ENCODE assay signal across 1 cellular context in genomic region chr7:141551080-141551772, GRCh38.
TF ChIP-seq lines count a peak whose summit lies in the region.

AGK (plus strand) TSS chr7:141551410; CDS start chr7:141555467, 4,057 bp downstream.

TF ChIP-seq in HEK293, 187 proteins besides CTCF, POLR2A, EP300 and RAD21 (continued from another document and continues in another):
- TF ChIP-seq, protein P1, sequence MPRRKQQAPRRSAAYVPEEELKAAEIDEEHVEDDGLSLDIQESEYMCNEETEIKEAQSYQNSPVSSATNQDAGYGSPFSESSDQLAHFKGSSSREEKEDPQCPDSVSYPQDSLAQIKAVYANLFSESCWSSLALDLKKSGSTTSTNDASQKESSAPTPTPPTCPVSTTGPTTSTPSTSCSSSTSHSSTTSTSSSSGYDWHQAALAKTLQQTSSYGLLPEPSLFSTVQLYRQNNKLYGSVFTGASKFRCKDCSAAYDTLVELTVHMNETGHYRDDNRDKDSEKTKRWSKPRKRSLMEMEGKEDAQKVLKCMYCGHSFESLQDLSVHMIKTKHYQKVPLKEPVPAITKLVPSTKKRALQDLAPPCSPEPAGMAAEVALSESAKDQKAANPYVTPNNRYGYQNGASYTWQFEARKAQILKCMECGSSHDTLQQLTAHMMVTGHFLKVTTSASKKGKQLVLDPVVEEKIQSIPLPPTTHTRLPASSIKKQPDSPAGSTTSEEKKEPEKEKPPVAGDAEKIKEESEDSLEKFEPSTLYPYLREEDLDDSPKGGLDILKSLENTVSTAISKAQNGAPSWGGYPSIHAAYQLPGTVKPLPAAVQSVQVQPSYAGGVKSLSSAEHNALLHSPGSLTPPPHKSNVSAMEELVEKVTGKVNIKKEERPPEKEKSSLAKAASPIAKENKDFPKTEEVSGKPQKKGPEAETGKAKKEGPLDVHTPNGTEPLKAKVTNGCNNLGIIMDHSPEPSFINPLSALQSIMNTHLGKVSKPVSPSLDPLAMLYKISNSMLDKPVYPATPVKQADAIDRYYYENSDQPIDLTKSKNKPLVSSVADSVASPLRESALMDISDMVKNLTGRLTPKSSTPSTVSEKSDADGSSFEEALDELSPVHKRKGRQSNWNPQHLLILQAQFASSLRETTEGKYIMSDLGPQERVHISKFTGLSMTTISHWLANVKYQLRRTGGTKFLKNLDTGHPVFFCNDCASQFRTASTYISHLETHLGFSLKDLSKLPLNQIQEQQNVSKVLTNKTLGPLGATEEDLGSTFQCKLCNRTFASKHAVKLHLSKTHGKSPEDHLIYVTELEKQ (tag by site-specific recombination; IDR thresholded peaks at IDR 0.05; ENCODE audit: borderline replicate concordance): peak; percentile 58; the same call in 1 of the 2 replicates
- TF ChIP-seq, protein P2, sequence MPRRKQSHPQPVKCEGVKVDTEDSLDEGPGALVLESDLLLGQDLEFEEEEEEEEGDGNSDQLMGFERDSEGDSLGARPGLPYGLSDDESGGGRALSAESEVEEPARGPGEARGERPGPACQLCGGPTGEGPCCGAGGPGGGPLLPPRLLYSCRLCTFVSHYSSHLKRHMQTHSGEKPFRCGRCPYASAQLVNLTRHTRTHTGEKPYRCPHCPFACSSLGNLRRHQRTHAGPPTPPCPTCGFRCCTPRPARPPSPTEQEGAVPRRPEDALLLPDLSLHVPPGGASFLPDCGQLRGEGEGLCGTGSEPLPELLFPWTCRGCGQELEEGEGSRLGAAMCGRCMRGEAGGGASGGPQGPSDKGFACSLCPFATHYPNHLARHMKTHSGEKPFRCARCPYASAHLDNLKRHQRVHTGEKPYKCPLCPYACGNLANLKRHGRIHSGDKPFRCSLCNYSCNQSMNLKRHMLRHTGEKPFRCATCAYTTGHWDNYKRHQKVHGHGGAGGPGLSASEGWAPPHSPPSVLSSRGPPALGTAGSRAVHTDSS (tag by site-specific recombination; IDR thresholded peaks at IDR 0.05): no peak
- TF ChIP-seq, protein P3, sequence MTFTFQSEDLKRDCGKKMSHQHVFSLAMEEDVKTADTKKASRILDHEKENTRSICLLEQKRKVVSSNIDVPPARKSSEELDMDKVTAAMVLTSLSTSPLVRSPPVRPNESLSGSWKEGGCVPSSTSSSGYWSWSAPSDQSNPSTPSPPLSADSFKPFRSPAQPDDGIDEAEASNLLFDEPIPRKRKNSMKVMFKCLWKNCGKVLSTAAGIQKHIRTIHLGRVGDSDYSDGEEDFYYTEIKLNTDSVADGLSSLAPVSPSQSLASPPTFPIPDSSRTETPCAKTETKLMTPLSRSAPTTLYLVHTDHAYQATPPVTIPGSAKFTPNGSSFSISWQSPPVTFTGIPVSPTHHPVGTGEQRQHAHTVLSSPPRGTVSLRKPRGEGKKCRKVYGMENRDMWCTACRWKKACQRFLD (tag by site-specific recombination; IDR thresholded peaks at IDR 0.05): no peak
- TF ChIP-seq ZNF324 (tag by site-specific recombination; IDR thresholded peaks at IDR 0.05) (0 out of 2 replicates have a peak, but pooled peaks have one; percentile 33), ZNF571 (tag by site-specific recombination; IDR thresholded peaks at IDR 0.05) (no peak), ZNF366 (tag by site-specific recombination; conservative IDR thresholded peaks at IDR 0.05) (peak; percentile 93), ZNF121 (tag by site-specific recombination; IDR thresholded peaks at IDR 0.05) (peak; percentile 70; the same call in 1 of the 2 replicates), YY1 (tag by site-specific recombination; IDR thresholded peaks at IDR 0.05) (peak; percentile 67), ZNF214 (tag by site-specific recombination; IDR thresholded peaks at IDR 0.05; ENCODE audit: borderline replicate concordance) (no peak), ZNF645 (tag by site-specific recombination; IDR thresholded peaks at IDR 0.05) (no peak), RBAK (tag by site-specific recombination; IDR thresholded peaks at IDR 0.05) (no peak), KLF10 (tag by site-specific recombination; IDR thresholded peaks at IDR 0.05) (0 out of 2 replicates have a peak, but pooled peaks have one; percentile 62), ZBTB8A (tag by site-specific recombination; IDR thresholded peaks at IDR 0.05) (peak; percentile 64), REPIN1 (tag by site-specific recombination; IDR thresholded peaks at IDR 0.05; ENCODE audit: low read depth) (peak; percentile 52; the same call in 1 of the 2 replicates), GLIS1 (tag by site-specific recombination; IDR thresholded peaks at IDR 0.05) (peak; percentile 72; the same call in 1 of the 2 replicates), GFI1B (tag by site-specific recombination; IDR thresholded peaks at IDR 0.05) (no peak), ZNF391 (tag by site-specific recombination; IDR thresholded peaks at IDR 0.05; ENCODE audit: borderline replicate concordance, low read depth) (peak; percentile 80; the same call in 1 of the 2 replicates), ZNF146 (tag by site-specific recombination; IDR thresholded peaks at IDR 0.05) (peak; percentile 64), ZNF48 (tag by site-specific recombination; IDR thresholded peaks at IDR 0.05) (no peak), EGR2 (tag by site-specific recombination; IDR thresholded peaks at IDR 0.05; ENCODE audit: low read depth) (peak; percentile 66), PRDM10 (tag by site-specific recombination; IDR thresholded peaks at IDR 0.05) (peak; percentile 66), ZBTB26 (tag by site-specific recombination; optimal IDR thresholded peaks at IDR 0.05) (peak; percentile 96), ZNF548 (tag by site-specific recombination; IDR thresholded peaks at IDR 0.05) (no peak), ZNF398 (tag by site-specific recombination; IDR thresholded peaks at IDR 0.05) (peak; percentile 57), PRDM6 (tag by site-specific recombination; IDR thresholded peaks at IDR 0.05) (0 out of 2 replicates have a peak, but pooled peaks have one; percentile 21), ZSCAN16 (tag by site-specific recombination; IDR thresholded peaks at IDR 0.05) (0 out of 2 replicates have a peak, but pooled peaks have one; percentile 60), ZEB2 (tag by site-specific recombination; IDR thresholded peaks at IDR 0.05) (peak; percentile 73; the same call in 1 of the 2 replicates)
- TF ChIP-seq, protein P4, sequence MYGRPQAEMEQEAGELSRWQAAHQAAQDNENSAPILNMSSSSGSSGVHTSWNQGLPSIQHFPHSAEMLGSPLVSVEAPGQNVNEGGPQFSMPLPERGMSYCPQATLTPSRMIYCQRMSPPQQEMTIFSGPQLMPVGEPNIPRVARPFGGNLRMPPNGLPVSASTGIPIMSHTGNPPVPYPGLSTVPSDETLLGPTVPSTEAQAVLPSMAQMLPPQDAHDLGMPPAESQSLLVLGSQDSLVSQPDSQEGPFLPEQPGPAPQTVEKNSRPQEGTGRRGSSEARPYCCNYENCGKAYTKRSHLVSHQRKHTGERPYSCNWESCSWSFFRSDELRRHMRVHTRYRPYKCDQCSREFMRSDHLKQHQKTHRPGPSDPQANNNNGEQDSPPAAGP (tag by site-specific recombination; IDR thresholded peaks at IDR 0.05): peak; percentile 83; the same call in 1 of the 2 replicates
- TF ChIP-seq, protein P5, sequence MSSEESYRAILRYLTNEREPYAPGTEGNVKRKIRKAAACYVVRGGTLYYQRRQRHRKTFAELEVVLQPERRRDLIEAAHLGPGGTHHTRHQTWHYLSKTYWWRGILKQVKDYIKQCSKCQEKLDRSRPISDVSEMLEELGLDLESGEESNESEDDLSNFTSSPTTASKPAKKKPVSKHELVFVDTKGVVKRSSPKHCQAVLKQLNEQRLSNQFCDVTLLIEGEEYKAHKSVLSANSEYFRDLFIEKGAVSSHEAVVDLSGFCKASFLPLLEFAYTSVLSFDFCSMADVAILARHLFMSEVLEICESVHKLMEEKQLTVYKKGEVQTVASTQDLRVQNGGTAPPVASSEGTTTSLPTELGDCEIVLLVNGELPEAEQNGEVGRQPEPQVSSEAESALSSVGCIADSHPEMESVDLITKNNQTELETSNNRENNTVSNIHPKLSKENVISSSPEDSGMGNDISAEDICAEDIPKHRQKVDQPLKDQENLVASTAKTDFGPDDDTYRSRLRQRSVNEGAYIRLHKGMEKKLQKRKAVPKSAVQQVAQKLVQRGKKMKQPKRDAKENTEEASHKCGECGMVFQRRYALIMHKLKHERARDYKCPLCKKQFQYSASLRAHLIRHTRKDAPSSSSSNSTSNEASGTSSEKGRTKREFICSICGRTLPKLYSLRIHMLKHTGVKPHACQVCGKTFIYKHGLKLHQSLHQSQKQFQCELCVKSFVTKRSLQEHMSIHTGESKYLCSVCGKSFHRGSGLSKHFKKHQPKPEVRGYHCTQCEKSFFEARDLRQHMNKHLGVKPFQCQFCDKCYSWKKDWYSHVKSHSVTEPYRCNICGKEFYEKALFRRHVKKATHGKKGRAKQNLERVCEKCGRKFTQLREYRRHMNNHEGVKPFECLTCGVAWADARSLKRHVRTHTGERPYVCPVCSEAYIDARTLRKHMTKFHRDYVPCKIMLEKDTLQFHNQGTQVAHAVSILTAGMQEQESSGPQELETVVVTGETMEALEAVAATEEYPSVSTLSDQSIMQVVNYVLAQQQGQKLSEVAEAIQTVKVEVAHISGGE (tag by site-specific recombination; conservative IDR thresholded peaks at IDR 0.05; ENCODE audit: low read depth): peak; percentile 99
- TF ChIP-seq, protein P6, sequence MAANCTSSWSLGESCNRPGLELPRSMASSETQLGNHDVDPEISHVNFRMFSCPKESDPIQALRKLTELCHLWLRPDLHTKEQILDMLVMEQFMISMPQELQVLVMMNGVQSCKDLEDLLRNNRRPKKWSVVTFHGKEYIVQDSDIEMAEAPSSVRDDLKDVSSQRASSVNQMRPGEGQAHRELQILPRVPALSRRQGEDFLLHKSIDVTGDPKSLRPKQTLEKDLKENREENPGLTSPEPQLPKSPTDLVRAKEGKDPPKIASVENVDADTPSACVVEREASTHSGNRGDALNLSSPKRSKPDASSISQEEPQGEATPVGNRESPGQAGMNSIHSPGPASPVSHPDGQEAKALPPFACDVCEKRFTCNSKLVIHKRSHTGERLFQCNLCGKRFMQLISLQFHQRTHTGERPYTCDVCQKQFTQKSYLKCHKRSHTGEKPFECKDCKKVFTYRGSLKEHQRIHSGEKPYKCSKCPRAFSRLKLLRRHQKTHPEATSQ (tag by site-specific recombination; IDR thresholded peaks at IDR 0.05): peak; percentile 94
